8 cellular contexts compared by ENCODE assay signal in genomic region chr9:74742792-74743389, GRCh38.
DNase-seq lines count a peak whose midpoint lies in the region; ATAC-seq and TF ChIP-seq lines count a peak whose summit lies in the region.

No MANE protein-coding gene starts in this region.

- no peaks in the 10 kb centered on the region for H3K36me3 Mint-ChIP-seq in effector memory CD8-positive, alpha-beta T cell (ENCODE audit: insufficient read depth)

- intact Hi-C loops in right cardiac atrium (cut with DNase I), result loop anchor here in 1 of 4 donors (5.0 kb wide), 1 partner anchor 1541 kb away; no protein-coding TSS in a partner anchor

- DNase-seq in NCI-H2227 (lab: John Stamatoyannopoulos, UW; ENCODE audit: unreplicated experiment) (peak; percentile 1), NCI-H2227 treated with DMSO at 0.1 percent for 48 hours (lab: John Stamatoyannopoulos, UW) (no peak), WERI-Rb-1 (peak; percentile 64), right cardiac atrium (no peak), stromal cell of bone marrow (ENCODE audit: low read depth) (peak; percentile 21)
- DNase-seq in effector memory CD8-positive, alpha-beta T cell, result no peak
- DNase-seq in activated effector memory CD4-positive, alpha-beta T cell treated with Interleukin-2 at 50 U/mL for 16 hours, result no peak

- H3K36me3 ChIP-seq in WERI-Rb-1, result no peaks in the 10 kb centered on the region

- no peaks in the 10 kb centered on the region for H3K9me3 Mint-ChIP-seq in effector memory CD8-positive, alpha-beta T cell

- H3K27ac ChIP-seq in WERI-Rb-1 (no peak overlapping the region), right cardiac atrium (ENCODE audit: low read length) (no peak overlapping the region)

- peak; percentile 70 for TF ChIP-seq CTCF in WERI-Rb-1 (IDR thresholded peaks at IDR 0.05; ENCODE audit: low read depth, low read length)

- H3K27me3 ChIP-seq in WERI-Rb-1 (ENCODE audit: insufficient read depth, low read depth, severe bottlenecking), result no peaks in the 10 kb centered on the region
- no peaks in the 10 kb centered on the region for H3K27me3 ChIP-seq in right cardiac atrium (ENCODE audit: control insufficient read depth, insufficient read depth)

- no peaks in the 10 kb centered on the region for H3K4me1 ChIP-seq in right cardiac atrium (ENCODE audit: control insufficient read depth, insufficient read depth, low read length)

- 15% methylated on average over 8 of the region's 8 CpGs for WGBS in right cardiac atrium

- ATAC-seq in HG02981 (IDR thresholded peaks at IDR 0.05; ENCODE audit: unreplicated experiment) (peak; percentile 68), right cardiac atrium (no peak)
- ATAC-seq in effector memory CD8-positive, alpha-beta T cell (replicated peaks), result no peak

- H3K4me3 ChIP-seq in WERI-Rb-1 (ENCODE audit: low read depth, low read length), result no peak overlapping the region
- H3K4me3 ChIP-seq in right cardiac atrium (ENCODE audit: low read length), result peak overlapping the region; percentile 10

- no peaks in the 10 kb centered on the region for H3K9me3 ChIP-seq in WERI-Rb-1 (ENCODE audit: severe bottlenecking)
- no peaks in the 10 kb centered on the region for H3K9me3 ChIP-seq in right cardiac atrium (ENCODE audit: control insufficient read depth, low read length)

- no peaks in the 10 kb centered on the region for H3K4me1 Mint-ChIP-seq in effector memory CD8-positive, alpha-beta T cell (ENCODE audit: low read depth in 2 of 2)

- H3K27ac Mint-ChIP-seq in effector memory CD8-positive, alpha-beta T cell, result no peak overlapping the region

- H3K4me3 Mint-ChIP-seq in effector memory CD8-positive, alpha-beta T cell, result no peak overlapping the region

- peaks cover 47 to 60% of the 10 kb centered on the region in 2 donors for H3K27me3 Mint-ChIP-seq in effector memory CD8-positive, alpha-beta T cell

Comparison
In these comparisons a context has a peak if more than half of its experiments do, and no peak if none do; other contexts are left out.
1. DNase-seq: peak in NCI-H2227 (single experiment), WERI-Rb-1 (single experiment) and stromal cell of bone marrow (single experiment); none in NCI-H2227 treated with DMSO at 0.1 percent for 48 hours (single experiment), right cardiac atrium (0 of 3), effector memory CD8-positive, alpha-beta T cell (0 of 3) and activated effector memory CD4-positive, alpha-beta T cell treated with Interleukin-2 at 50 U/mL for 16 hours (single experiment).